9 cellular contexts compared by ENCODE assay signal in genomic region chr16:75238132-75238852, GRCh38. TPM values are rescaled to one million over a fixed set of nuclear protein-coding genes. Genes with fewer than 3 reads are reported as not detected.
DNase-seq lines count a peak whose midpoint lies in the region; ATAC-seq and TF ChIP-seq lines count a peak whose summit lies in the region.
"Had no signal": no experiment of that assay in that cellular context is flagged by ENCODE, and none has a peak within 500 bp of the region (broad histone marks: within the 10 kb centered on the region; RNA-seq: fewer than 3 reads in every experiment).

No MANE protein-coding gene starts in this region.

- H3K27ac Mint-ChIP-seq in T-helper 2 cell treated with Interferon-gamma antibody and Interleukin-4, amounts not matched to agents 5 μg/mL and 100 μg/mL, for 36 hours = no peak overlapping the region
- H3K27ac Mint-ChIP-seq: memory B cell had no signal

- H3K4me3 ChIP-seq in HCT116 (replicated peaks in 1 of 2; ENCODE audit: low read depth in 1 of 2, low read length in 2 of 2) = no peak overlapping the region
- H3K4me3 ChIP-seq in astrocyte of the spinal cord (ENCODE audit: low read depth, low read length) = no peak overlapping the region
- H3K4me3 ChIP-seq in iPS-15b (ENCODE audit: low read depth, low read length) = no peak overlapping the region

- no peaks in the 10 kb centered on the region for H3K9me2 ChIP-seq in HCT116 (ENCODE audit: insufficient read depth)

- H3K27ac ChIP-seq in HCT116 (ENCODE audit: low read depth, low read length) = peak overlapping the region; percentile 51; the same call in 1 of the 2 replicates

- H3K9me3 ChIP-seq in HCT116 (ENCODE audit: control insufficient read depth in 1 of 2, insufficient read depth in 1 of 2, low read depth in 1 of 2, low read length in 2 of 2) (no peaks in the 10 kb centered on the region), iPS-15b (ENCODE audit: control insufficient read depth, insufficient read depth, low read length) (no peaks in the 10 kb centered on the region)

- peaks cover 8 to 38% of the 10 kb centered on the region in 2 experiments; a peak in 3 of 4 replicates for H3K36me3 ChIP-seq in HCT116 (ENCODE audit: control insufficient read depth in 1 of 2, insufficient read depth in 2 of 2, low read length in 2 of 2)
- peaks cover 68% of the 10 kb centered on the region for H3K36me3 ChIP-seq in iPS-15b (ENCODE audit: control insufficient read depth, insufficient read depth, low read length)

- RAD21 ChIA-PET in HCT116 (lab: Charles Lee; ENCODE audit: low non-redundant PET in 1 of 2, low total read pairs in 2 of 2, uncharacterized antibody in 2 of 2, unreplicated experiment in 2 of 2) = no interaction called here

- H3K27me3 ChIP-seq in HCT116 (ENCODE audit: insufficient read depth, low read length) (no peaks in the 10 kb centered on the region), iPS-15b (ENCODE audit: control insufficient read depth, insufficient read depth, low read length) (no peaks in the 10 kb centered on the region)

- H3K4me1 ChIP-seq in HCT116 (ENCODE audit: control insufficient read depth in 1 of 2, insufficient read depth in 2 of 2, low read length in 2 of 2) = peaks cover 22 to 35% of the 10 kb centered on the region in 2 experiments
- H3K4me1 ChIP-seq in iPS-15b (ENCODE audit: control insufficient read depth, insufficient read depth, low read length) = no peaks in the 10 kb centered on the region

- no peaks in the 10 kb centered on the region for H3K27me3 Mint-ChIP-seq in T-helper 2 cell treated with Interferon-gamma antibody and Interleukin-4, amounts not matched to agents 5 μg/mL and 100 μg/mL, for 36 hours (ENCODE audit: low read depth)

- peak overlapping the region; percentile 32; the same call in 1 of the 2 replicates for H3K4me2 ChIP-seq in HCT116 (ENCODE audit: low read length)

- intact Hi-C loops in HCT116 (cut with micrococcal nuclease) = no loop called here

- DNase-seq in HCT116 (ENCODE audit: low read depth, low spot score) (no peak), astrocyte of the spinal cord (ENCODE audit: low read depth, low spot score) (peak; percentile 93), stromal cell of bone marrow (ENCODE audit: low read depth) (peak; percentile 90), SHP77 treated with DMSO at 0.1 percent for 48 hours (lab: John Stamatoyannopoulos, UW) (no peak)
- no peak for DNase-seq in T-helper 2 cell treated with Interferon-gamma antibody and Interleukin-4, amounts not matched to agents 5 μg/mL and 100 μg/mL, for 36 hours (ENCODE audit: low spot score)

- no peak for TF ChIP-seq RAD21 in HCT116 (IDR thresholded peaks at IDR 0.05; ENCODE audit: low read depth)

- H3K9ac ChIP-seq in HCT116 (ENCODE audit: low read length) (no peak overlapping the region; the same call in 1 of the 2 replicates), iPS-15b (ENCODE audit: low read depth, low read length) (peak overlapping the region; percentile 47)

- H3K4me3 Mint-ChIP-seq in T-helper 2 cell treated with Interferon-gamma antibody and Interleukin-4, amounts not matched to agents 5 μg/mL and 100 μg/mL, for 36 hours = no peak overlapping the region
- H3K4me3 Mint-ChIP-seq: memory B cell had no signal

- no peak overlapping the region for H2AFZ ChIP-seq in HCT116 (ENCODE audit: low read depth, low read length, poor library complexity, severe bottlenecking)

- H4K20me1 ChIP-seq in HCT116 (ENCODE audit: insufficient read depth) = no peaks in the 10 kb centered on the region

- H3K79me2 ChIP-seq in HCT116 (ENCODE audit: insufficient read depth, low read length) = peaks cover 46% of the 10 kb centered on the region

- in situ Hi-C loops in astrocyte of the spinal cord (cut with HindIII; ENCODE audit: low sequenced_read_pairs) = loop anchor here (25.0 kb wide), 1 partner anchor 149 kb away; no protein-coding TSS in a partner anchor

- no peak for TF ChIP-seq POLR2A in HCT116 (IDR thresholded peaks at IDR 0.05; ENCODE audit: borderline replicate concordance, extremely low read depth, insufficient read depth, insufficient read length)

- CTCF ChIA-PET in HCT116 (lab: Charles Lee) = no interaction called here

- TF ChIP-seq CTCF in HCT116 (IDR thresholded peaks at IDR 0.05 in 2 of 3, conservative IDR thresholded peaks at IDR 0.05 in 1 of 3; ENCODE audit: borderline replicate concordance in 1 of 3, insufficient read depth in 1 of 3, low read depth in 2 of 3, low read length in 2 of 3) (no peak), astrocyte of the spinal cord (IDR thresholded peaks at IDR 0.05; ENCODE audit: low read depth, low read length) (no peak)

- H3K4me1 Mint-ChIP-seq in T-helper 2 cell treated with Interferon-gamma antibody and Interleukin-4, amounts not matched to agents 5 μg/mL and 100 μg/mL, for 36 hours (ENCODE audit: low read depth) = peaks cover 2% of the 10 kb centered on the region

- H3K9me3 Mint-ChIP-seq in T-helper 2 cell treated with Interferon-gamma antibody and Interleukin-4, amounts not matched to agents 5 μg/mL and 100 μg/mL, for 36 hours = no peaks in the 10 kb centered on the region
- H3K9me3 Mint-ChIP-seq: memory B cell had no signal

- POLR2A ChIA-PET in HCT116 (lab: Charles Lee) = no interaction called here

- no peak for ATAC-seq in HCT116
- ATAC-seq in HG02970 (IDR thresholded peaks at IDR 0.05; ENCODE audit: low FRiP score, unreplicated experiment) = no peak
- ATAC-seq in GM21576 (IDR thresholded peaks at IDR 0.05; ENCODE audit: unreplicated experiment) = no peak

- no TSS peak for BruUV-seq in HCT116 (replicated peaks; lab: Mats Ljungman, UMichigan)

- no peaks in the 10 kb centered on the region for H3K36me3 Mint-ChIP-seq in T-helper 2 cell treated with Interferon-gamma antibody and Interleukin-4, amounts not matched to agents 5 μg/mL and 100 μg/mL, for 36 hours (ENCODE audit: low read depth)
- H3K36me3 Mint-ChIP-seq: memory B cell had no signal

TF ChIP-seq in HCT116, 20 proteins besides CTCF, POLR2A, EP300 and RAD21:
- TF ChIP-seq POLR2AphosphoS5 (IDR thresholded peaks at IDR 0.05; ENCODE audit: low read depth, low read length) (no peak), CBX3 (IDR thresholded peaks at IDR 0.05; ENCODE audit: low read depth) (no peak), EZH2 (IDR thresholded peaks at IDR 0.05) (no peak), TCF7L2 (IDR thresholded peaks at IDR 0.05; ENCODE audit: borderline replicate concordance, extremely low read depth, insufficient read depth, insufficient read length) (no peak), EZH2phosphoT487 (IDR thresholded peaks at IDR 0.05; ENCODE audit: borderline replicate concordance) (no peak), ZNF274 (IDR thresholded peaks at IDR 0.05; ENCODE audit: low read depth, low read length) (no peak), CEBPB (IDR thresholded peaks at IDR 0.05; ENCODE audit: low read depth) (no peak), SIN3A (IDR thresholded peaks at IDR 0.05; ENCODE audit: low read depth) (no peak), ELF1 (IDR thresholded peaks at IDR 0.05; ENCODE audit: borderline replicate concordance, low read depth) (no peak), SRF (IDR thresholded peaks at IDR 0.05; ENCODE audit: low read depth) (no peak)
- TF ChIP-seq, protein P1, sequence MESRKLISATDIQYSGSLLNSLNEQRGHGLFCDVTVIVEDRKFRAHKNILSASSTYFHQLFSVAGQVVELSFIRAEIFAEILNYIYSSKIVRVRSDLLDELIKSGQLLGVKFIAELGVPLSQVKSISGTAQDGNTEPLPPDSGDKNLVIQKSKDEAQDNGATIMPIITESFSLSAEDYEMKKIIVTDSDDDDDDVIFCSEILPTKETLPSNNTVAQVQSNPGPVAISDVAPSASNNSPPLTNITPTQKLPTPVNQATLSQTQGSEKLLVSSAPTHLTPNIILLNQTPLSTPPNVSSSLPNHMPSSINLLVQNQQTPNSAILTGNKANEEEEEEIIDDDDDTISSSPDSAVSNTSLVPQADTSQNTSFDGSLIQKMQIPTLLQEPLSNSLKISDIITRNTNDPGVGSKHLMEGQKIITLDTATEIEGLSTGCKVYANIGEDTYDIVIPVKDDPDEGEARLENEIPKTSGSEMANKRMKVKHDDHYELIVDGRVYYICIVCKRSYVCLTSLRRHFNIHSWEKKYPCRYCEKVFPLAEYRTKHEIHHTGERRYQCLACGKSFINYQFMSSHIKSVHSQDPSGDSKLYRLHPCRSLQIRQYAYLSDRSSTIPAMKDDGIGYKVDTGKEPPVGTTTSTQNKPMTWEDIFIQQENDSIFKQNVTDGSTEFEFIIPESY (IDR thresholded peaks at IDR 0.05; ENCODE audit: extremely low read depth, insufficient replicate concordance, low read length) = no peak
- TF ChIP-seq, protein P2, sequence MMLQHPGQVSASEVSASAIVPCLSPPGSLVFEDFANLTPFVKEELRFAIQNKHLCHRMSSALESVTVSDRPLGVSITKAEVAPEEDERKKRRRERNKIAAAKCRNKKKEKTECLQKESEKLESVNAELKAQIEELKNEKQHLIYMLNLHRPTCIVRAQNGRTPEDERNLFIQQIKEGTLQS (IDR thresholded peaks at IDR 0.05) = no peak

RNA-seq across cellular contexts. Expression of gene BCAR1, which starts 13.1 kb away (rescaled TPM):
- total RNA-seq in HCT116 (2021; ENCODE audit: unreplicated experiment) = 49.6 TPM
- polyA plus RNA-seq in HCT116 (2012) = 33.8 and 34.4 TPM in 2 replicates

RNA-seq across cellular contexts. Expression of gene CTRB1, which starts 19.5 kb away (rescaled TPM):
- total RNA-seq in HCT116 (2021; ENCODE audit: unreplicated experiment) = 5.6 TPM
- 0.10 TPM in 1 of 2 replicates, not detected in the other for polyA plus RNA-seq in HCT116 (2012)

RNA-seq across cellular contexts. Expression of gene CTRB2, which starts 31.3 kb away (rescaled TPM):
- total RNA-seq in HCT116 (2021; ENCODE audit: unreplicated experiment) = 10.0 TPM
- polyA plus RNA-seq in HCT116 (2012) = 0.03 TPM in 1 of 2 replicates, not detected in the other

Comparison
In these comparisons a context has a peak if more than half of its experiments do, and no peak if none do; other contexts are left out.
1. DNase-seq: peak in astrocyte of the spinal cord (single experiment) and stromal cell of bone marrow (single experiment); none in HCT116 (single experiment), T-helper 2 cell treated with Interferon-gamma antibody and Interleukin-4, amounts not matched to agents 5 μg/mL and 100 μg/mL, for 36 hours (single experiment) and SHP77 treated with DMSO at 0.1 percent for 48 hours (single experiment).